Comparison of ENCODE assay signal across 1 cellular context in genomic region chr12:95533985-95534384, GRCh38.
TF ChIP-seq lines count a peak whose summit lies in the region.

No MANE protein-coding gene starts in this region.

TF ChIP-seq in K562, 482 proteins besides CTCF, POLR2A, EP300 and RAD21 (continued from another document):
- TF ChIP-seq, protein P1, sequence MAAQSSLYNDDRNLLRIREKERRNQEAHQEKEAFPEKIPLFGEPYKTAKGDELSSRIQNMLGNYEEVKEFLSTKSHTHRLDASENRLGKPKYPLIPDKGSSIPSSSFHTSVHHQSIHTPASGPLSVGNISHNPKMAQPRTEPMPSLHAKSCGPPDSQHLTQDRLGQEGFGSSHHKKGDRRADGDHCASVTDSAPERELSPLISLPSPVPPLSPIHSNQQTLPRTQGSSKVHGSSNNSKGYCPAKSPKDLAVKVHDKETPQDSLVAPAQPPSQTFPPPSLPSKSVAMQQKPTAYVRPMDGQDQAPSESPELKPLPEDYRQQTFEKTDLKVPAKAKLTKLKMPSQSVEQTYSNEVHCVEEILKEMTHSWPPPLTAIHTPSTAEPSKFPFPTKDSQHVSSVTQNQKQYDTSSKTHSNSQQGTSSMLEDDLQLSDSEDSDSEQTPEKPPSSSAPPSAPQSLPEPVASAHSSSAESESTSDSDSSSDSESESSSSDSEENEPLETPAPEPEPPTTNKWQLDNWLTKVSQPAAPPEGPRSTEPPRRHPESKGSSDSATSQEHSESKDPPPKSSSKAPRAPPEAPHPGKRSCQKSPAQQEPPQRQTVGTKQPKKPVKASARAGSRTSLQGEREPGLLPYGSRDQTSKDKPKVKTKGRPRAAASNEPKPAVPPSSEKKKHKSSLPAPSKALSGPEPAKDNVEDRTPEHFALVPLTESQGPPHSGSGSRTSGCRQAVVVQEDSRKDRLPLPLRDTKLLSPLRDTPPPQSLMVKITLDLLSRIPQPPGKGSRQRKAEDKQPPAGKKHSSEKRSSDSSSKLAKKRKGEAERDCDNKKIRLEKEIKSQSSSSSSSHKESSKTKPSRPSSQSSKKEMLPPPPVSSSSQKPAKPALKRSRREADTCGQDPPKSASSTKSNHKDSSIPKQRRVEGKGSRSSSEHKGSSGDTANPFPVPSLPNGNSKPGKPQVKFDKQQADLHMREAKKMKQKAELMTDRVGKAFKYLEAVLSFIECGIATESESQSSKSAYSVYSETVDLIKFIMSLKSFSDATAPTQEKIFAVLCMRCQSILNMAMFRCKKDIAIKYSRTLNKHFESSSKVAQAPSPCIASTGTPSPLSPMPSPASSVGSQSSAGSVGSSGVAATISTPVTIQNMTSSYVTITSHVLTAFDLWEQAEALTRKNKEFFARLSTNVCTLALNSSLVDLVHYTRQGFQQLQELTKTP (IDR thresholded peaks at IDR 0.05; ENCODE audit: low read depth in 1 of 2, partially characterized antibody in 2 of 2), result no peak
- no peak for TF ChIP-seq L3MBTL2 (IDR thresholded peaks at IDR 0.05)
- no peak for TF ChIP-seq ZNF778 (CRISPR knock-in tag; IDR thresholded peaks at IDR 0.05)
- no peak for TF ChIP-seq ZFP1 (CRISPR knock-in tag; IDR thresholded peaks at IDR 0.05)
- no peak for TF ChIP-seq NUFIP1 (IDR thresholded peaks at IDR 0.05; ENCODE audit: partially characterized antibody)
- no peak for TF ChIP-seq ZNF121 (CRISPR knock-in tag; conservative IDR thresholded peaks at IDR 0.05)
- TF ChIP-seq ZNF589 (CRISPR knock-in tag; IDR thresholded peaks at IDR 0.05; ENCODE audit: low read depth), result no peak
